In the genomic region with DNA sequence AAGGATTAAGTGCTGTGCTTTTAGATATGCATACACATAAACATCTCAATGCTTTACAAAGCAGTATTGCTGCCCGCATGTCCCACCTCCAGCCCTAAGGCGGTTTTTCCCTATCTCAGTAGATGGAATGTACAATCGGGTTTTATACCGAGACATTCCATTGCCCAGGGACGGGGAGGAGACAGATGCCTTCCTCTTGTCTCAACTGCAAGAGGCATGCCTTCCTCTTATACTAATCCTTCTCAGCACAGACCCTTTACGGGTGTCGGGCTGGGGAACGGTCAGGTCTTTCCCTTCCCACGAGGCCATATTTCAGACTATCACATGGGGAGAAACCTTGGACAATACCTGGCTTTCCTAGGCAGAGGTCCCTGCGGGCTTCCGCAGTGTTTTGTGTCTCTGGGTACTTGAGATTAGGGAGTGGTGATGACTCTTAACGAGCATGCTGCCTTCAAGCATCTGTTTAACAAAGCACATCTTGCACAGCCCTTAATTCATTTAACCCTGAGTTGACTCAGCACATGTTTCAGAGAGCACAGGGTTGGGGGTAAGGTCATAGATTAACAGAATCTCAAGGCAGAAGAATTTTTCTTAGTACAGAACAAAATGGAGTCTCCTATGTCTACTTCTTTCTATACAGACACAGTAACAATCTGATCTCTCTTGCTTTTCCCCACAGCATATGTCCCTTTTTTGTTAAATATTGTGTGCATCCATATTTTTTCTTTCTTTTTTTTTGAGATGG, we compare ENCODE assay signal across 7 cellular contexts. TPM values are rescaled to one million over a fixed set of nuclear protein-coding genes. Genes with fewer than 3 reads are reported as not detected.
DNase-seq lines count a peak whose midpoint lies in the region; ATAC-seq and TF ChIP-seq lines count a peak whose summit lies in the region.
"Not testable (repeated sequence)": the region's sequence is repeated elsewhere in the genome, so short reads cannot be mapped to it uniquely, and the experiment has no call there.

No MANE protein-coding gene starts in this region.

- not testable (repeated sequence) for H3K9me3 Mint-ChIP-seq in mesothelial cell of epicardium; progenitor cell of endocrine pancreas (ENCODE audit: low read depth)

- not testable (repeated sequence) for DNase-seq in GM23248; foreskin keratinocyte; mesothelial cell of epicardium (ENCODE audit: low spot score in 2 of 2, unreplicated experiment in 2 of 2); progenitor cell of endocrine pancreas (ENCODE audit: low spot score, unreplicated experiment)
- DNase-seq in T1000 (lab: John Stamatoyannopoulos, UW) (peak; percentile 35), brain microvascular endothelial cell (peak; percentile 9)

- peak overlapping the region; percentile 53 for H3K4me2 ChIP-seq in GM23248 (ENCODE audit: unreplicated experiment)

- H3K4me1 Mint-ChIP-seq in mesothelial cell of epicardium (peaks cover 24% of the 10 kb centered on the region), progenitor cell of endocrine pancreas (ENCODE audit: low read depth) (peaks cover 11% of the 10 kb centered on the region)

- H3K9me3 ChIP-seq in GM23248 (ENCODE audit: low read depth); HUES6 (ENCODE audit: control insufficient read depth, insufficient read depth, low read depth, low read length): not testable (repeated sequence)

- not testable (repeated sequence) for H3K36me3 ChIP-seq in GM23248 (ENCODE audit: low read depth); HUES6 (ENCODE audit: control insufficient read depth, insufficient read depth, low read length); brain microvascular endothelial cell (replicated peaks)

- in situ Hi-C loops in GM23248 (cut with MboI); brain microvascular endothelial cell (cut with HindIII; ENCODE audit: low pct_ligation_motif_present, low sequenced_read_pairs): not testable (repeated sequence)

- not testable (repeated sequence) for H3K27me3 Mint-ChIP-seq in mesothelial cell of epicardium (ENCODE audit: low read depth); progenitor cell of endocrine pancreas

- TF ChIP-seq CTCF in brain microvascular endothelial cell (IDR thresholded peaks at IDR 0.05; ENCODE audit: low read depth, low read length, missing control alignments); foreskin keratinocyte (conservative IDR thresholded peaks at IDR 0.05); mesothelial cell of epicardium (IDR thresholded peaks at IDR 0.05; ENCODE audit: unreplicated experiment); progenitor cell of endocrine pancreas (IDR thresholded peaks at IDR 0.05; ENCODE audit: unreplicated experiment): not testable (repeated sequence)

- not testable (repeated sequence) for H3K4me1 ChIP-seq in GM23248 (ENCODE audit: insufficient read depth); foreskin keratinocyte
- H3K4me1 ChIP-seq in HUES6 (ENCODE audit: control insufficient read depth, insufficient read depth, low read length), result peaks cover 15% of the 10 kb centered on the region

- H3K4me3 Mint-ChIP-seq in mesothelial cell of epicardium (peak overlapping the region; percentile 44), progenitor cell of endocrine pancreas (ENCODE audit: low read depth) (peak overlapping the region; percentile 7)

- peak overlapping the region; percentile 97 for H3K27ac Mint-ChIP-seq in mesothelial cell of epicardium
- peak overlapping the region; percentile 24 for H3K27ac Mint-ChIP-seq in progenitor cell of endocrine pancreas

- H3K4me3 ChIP-seq in GM23248, result peak overlapping the region; percentile 25; the same call in 1 of the 2 replicates
- H3K4me3 ChIP-seq in HUES6 (ENCODE audit: low read depth, low read length); brain microvascular endothelial cell (ENCODE audit: low read depth, low read length): not testable (repeated sequence)

- H3K9me2 ChIP-seq in GM23248 (ENCODE audit: insufficient read depth), result not testable (repeated sequence)

- H2AFZ ChIP-seq in GM23248, result peak overlapping the region; percentile 91

- H3K36me3 Mint-ChIP-seq in mesothelial cell of epicardium; progenitor cell of endocrine pancreas (ENCODE audit: insufficient read depth): not testable (repeated sequence)

- whole genome bisulfite sequencing in GM23248 (ENCODE audit: low coverage in 1 of 2, low lambda C conversion rate in 2 of 2, missing lambda C conversion rate in 2 of 2), 2 experiments, result 5 to 7% methylated on average over 12 of the region's 12 CpGs

- ATAC-seq in foreskin keratinocyte, result not testable (repeated sequence)

- H3K79me2 ChIP-seq in GM23248 (ENCODE audit: insufficient read depth), result not testable (repeated sequence)

- not testable (repeated sequence) for H3K27ac ChIP-seq in GM23248, brain microvascular endothelial cell
- peak overlapping the region; percentile 68; the same call in 1 of the 2 replicates for H3K27ac ChIP-seq in HUES6 (ENCODE audit: low read depth, low read length)
- H3K27ac ChIP-seq in foreskin keratinocyte, result peak overlapping the region; percentile 42

- H3K9ac ChIP-seq in GM23248, result not testable (repeated sequence)
- peak overlapping the region; percentile 57 for H3K9ac ChIP-seq in HUES6 (ENCODE audit: low read length)

- H4K20me1 ChIP-seq in GM23248 (ENCODE audit: insufficient read depth), result not testable (repeated sequence)

- H3F3A ChIP-seq in GM23248 (ENCODE audit: insufficient read depth), result peaks cover 11% of the 10 kb centered on the region; the same call in 1 of the 2 replicates

- H3K27me3 ChIP-seq in GM23248 (replicated peaks; ENCODE audit: insufficient read depth); HUES6 (ENCODE audit: control insufficient read depth, insufficient read depth, low read length); brain microvascular endothelial cell (replicated peaks); foreskin keratinocyte: not testable (repeated sequence)

RNA-seq across cellular contexts. Expression of a gene that starts 10.0 kb away (rescaled TPM):
- 16.0 and 46.7 TPM in 2 replicates for total RNA-seq in GM23248 (2014; rRNA removed; shearing (Covaris generic))
- polyA plus RNA-seq in GM23248 (2016; fragmentation: Nextera tagmentation; extraction: Ambion mirVana) (39.0 and 40.6 TPM in 2 replicates), foreskin keratinocyte (42.1 and 43.6 TPM in 2 replicates)
- total RNA-seq in foreskin keratinocyte (47.0 and 52.8 TPM in 2 replicates), mesothelial cell of epicardium (55.3 to 55.8 TPM (median 55.5 TPM) in 3 replicates), progenitor cell of endocrine pancreas (53.4 and 62.1 TPM in 2 replicates)

RNA-seq across cellular contexts. Expression of a gene that starts 37.4 kb away (rescaled TPM):
- 18.2 and 20.0 TPM in 2 replicates for total RNA-seq in GM23248 (2014; rRNA removed; shearing (Covaris generic))
- 15.2 and 15.9 TPM in 2 replicates for polyA plus RNA-seq in GM23248 (2016; fragmentation: Nextera tagmentation; extraction: Ambion mirVana)
- total RNA-seq in foreskin keratinocyte, result 15.7 and 15.8 TPM in 2 replicates
- polyA plus RNA-seq in foreskin keratinocyte, result 1.00 and 1.2 TPM in 2 replicates
- 84.5 to 87.9 TPM (median 87.7 TPM) in 3 replicates for total RNA-seq in mesothelial cell of epicardium
- total RNA-seq in progenitor cell of endocrine pancreas, result 49.7 and 51.3 TPM in 2 replicates
